8 cellular contexts compared by ENCODE assay signal in genomic region chr6:43246301-43247114, GRCh38. TPM values are rescaled to one million over a fixed set of nuclear protein-coding genes. Genes with fewer than 3 reads are reported as not detected.
DNase-seq lines count a peak whose midpoint lies in the region; ATAC-seq and TF ChIP-seq lines count a peak whose summit lies in the region.

No MANE protein-coding gene starts in this region.

- H3K27ac ChIP-seq in HUES64 (ENCODE audit: low read depth, low read length) (peak overlapping the region; percentile 54), neutrophil (no peak overlapping the region)

- H3K4me1 ChIP-seq in HUES64 (ENCODE audit: insufficient read depth, low read length) (peaks cover 11% of the 10 kb centered on the region; the same call in 1 of the 2 replicates), neutrophil (ENCODE audit: control insufficient read depth in 1 of 2, insufficient read depth in 1 of 2, low read depth in 1 of 2, low read length in 1 of 2) (peaks cover 12 to 14% of the 10 kb centered on the region in 2 experiments)

- H3K4me3 ChIP-seq in HUES64 (ENCODE audit: low read length) (peak overlapping the region; percentile 79), WI38 (ENCODE audit: low read depth, low read length) (peak overlapping the region; percentile 47), neutrophil (ENCODE audit: low read depth in 1 of 2, low read length in 1 of 2) (peak overlapping the region; percentile 57 to 65)

- H3K9ac ChIP-seq in HUES64 (ENCODE audit: low read depth, low read length): peak overlapping the region; percentile 53

- no peak for TF ChIP-seq CTCF in WI38 (IDR thresholded peaks at IDR 0.05; ENCODE audit: low read depth, low read length)
- TF ChIP-seq CTCF in neutrophil (IDR thresholded peaks at IDR 0.05): no peak

- DNase-seq in ELF-1 (ENCODE audit: low read depth, low spot score) (peak; percentile 92), globus pallidus (ENCODE audit: low spot score) (peak; percentile 84), kidney glomerular epithelial cell (lab: John Stamatoyannopoulos, UW) (no peak)
- DNase-seq in stimulated activated CD4-positive, alpha-beta T cell treated with anti-CD3 and anti-CD28 coated beads, Interleukin-4, amount 100 ng/mL, for 24 hours: no peak

- ATAC-seq in GM21390 (IDR thresholded peaks at IDR 0.05; ENCODE audit: unreplicated experiment): peak; percentile 24

- no peaks in the 10 kb centered on the region for H3K9me3 ChIP-seq in HUES64 (ENCODE audit: insufficient read depth, low read depth, low read length)
- no peaks in the 10 kb centered on the region for H3K9me3 ChIP-seq in neutrophil

- WGBS in HUES64: 2% methylated on average over 26 of the region's 27 CpGs

- H3K27me3 ChIP-seq in HUES64 (ENCODE audit: insufficient read depth, low read length) (peaks cover 69% of the 10 kb centered on the region), neutrophil (peaks cover 100% of the 10 kb centered on the region)

- H3K36me3 ChIP-seq in HUES64 (ENCODE audit: insufficient read depth, low read length): no peaks in the 10 kb centered on the region
- no peaks in the 10 kb centered on the region for H3K36me3 ChIP-seq in neutrophil

RNA-seq across cellular contexts. Expression of gene TTBK1, which starts 3.2 kb away (rescaled TPM):
- 0.85 TPM for polyA plus RNA-seq in HUES64 (2013, experiment 1 of 2)
- 0.63 TPM for polyA plus RNA-seq in HUES64 (2013, experiment 2 of 2)

RNA-seq across cellular contexts. Expression of gene DNPH1, which starts 17.2 kb away (rescaled TPM):
- polyA plus RNA-seq in HUES64 (2013, experiment 1 of 2): 40.0 TPM
- polyA plus RNA-seq in HUES64 (2013, experiment 2 of 2): 55.0 TPM

RNA-seq across cellular contexts. Expression of gene SLC22A7, which starts 51.6 kb away (rescaled TPM):
- not detected for polyA plus RNA-seq in HUES64 (2013, experiment 1 of 2)
- polyA plus RNA-seq in HUES64 (2013, experiment 2 of 2): not detected

Comparison
In these comparisons a context has a peak if more than half of its experiments do, and no peak if none do; other contexts are left out.
1. DNase-seq: peak in ELF-1 (single experiment) and globus pallidus (single experiment); none in stimulated activated CD4-positive, alpha-beta T cell treated with anti-CD3 and anti-CD28 coated beads, Interleukin-4, amount 100 ng/mL, for 24 hours (single experiment) and kidney glomerular epithelial cell (single experiment).
2. Peak in every context shown above with its lines, with median percentiles within 50 percentile points of each other: H3K4me3 ChIP-seq.